Comparison of ENCODE assay signal across 8 cellular contexts in the genomic region with DNA sequence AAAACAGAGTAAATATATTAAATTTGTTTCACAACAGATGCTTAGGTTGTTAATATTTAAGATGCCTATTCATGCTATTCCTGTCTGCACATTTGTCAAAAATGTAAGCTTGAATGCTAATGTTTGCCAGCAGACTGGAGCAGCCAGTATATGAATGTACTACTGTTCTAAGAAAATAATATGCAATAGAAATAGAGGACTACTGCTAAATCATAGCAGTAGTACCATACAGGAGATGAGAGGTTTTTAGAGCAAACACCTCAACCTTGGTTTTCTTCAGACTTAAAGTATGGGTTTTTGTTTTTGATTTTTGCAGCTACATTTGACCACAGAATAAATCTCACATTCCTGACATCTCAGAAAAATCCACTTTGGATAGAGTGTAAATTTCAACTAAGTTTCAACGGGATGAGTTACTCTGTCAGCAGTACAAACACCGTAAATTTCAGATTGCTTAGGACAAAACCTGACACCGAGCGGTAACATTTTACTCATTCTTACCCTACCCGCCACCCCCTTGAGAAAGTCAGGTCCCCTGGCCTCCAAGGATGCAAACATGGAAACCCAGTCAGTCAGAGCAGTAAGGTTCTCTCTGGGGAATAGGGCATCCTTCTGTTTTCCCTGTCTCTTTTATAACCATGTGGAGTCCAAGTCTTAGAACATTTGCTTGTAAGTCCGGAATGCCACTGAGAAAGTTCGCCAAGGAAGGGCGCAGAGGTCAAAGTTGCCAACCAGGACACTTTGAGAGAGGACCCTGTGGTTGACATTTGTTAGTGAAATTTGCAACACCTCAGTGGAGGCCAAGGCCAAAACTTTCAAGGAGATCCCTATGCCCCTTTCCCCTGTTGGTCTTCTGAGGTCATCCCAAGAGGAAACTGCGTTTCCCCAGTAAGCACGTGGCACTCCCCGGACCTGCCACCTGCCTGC. TPM values are rescaled to one million over a fixed set of nuclear protein-coding genes. Genes with fewer than 3 reads are reported as not detected.
DNase-seq lines count a peak whose midpoint lies in the region; ATAC-seq, FAIRE-seq and TF ChIP-seq lines count a peak whose summit lies in the region.

No MANE protein-coding gene starts in this region.

- intact Hi-C loops in heart right ventricle (cut with DNase I) (no loop called here), Right ventricle myocardium superior (cut with DNase I) (no loop called here), vagina (cut with DNase I) (no loop called here), kidney (cut with DNase I) (no loop called here)

- no peak for DNase-seq in heart right ventricle
- DNase-seq in Right ventricle myocardium superior = no peak
- no peak for DNase-seq in astrocyte (ENCODE audit: low read depth)
- DNase-seq in naive thymus-derived CD8-positive, alpha-beta T cell = no peak
- no peak for DNase-seq in vagina (ENCODE audit: extremely low spot score in 2 of 2)
- no peak for DNase-seq in kidney
- DNase-seq in NK-92 treated with Interleukin-12 subunit alpha and Interleukin-12 subunit beta, amount 100 ng/mL, for 24 hours (lab: John Stamatoyannopoulos, UW) = no peak

- H3K9me3 Mint-ChIP-seq in astrocyte (ENCODE audit: unreplicated experiment) = no peaks in the 10 kb centered on the region
- H3K9me3 Mint-ChIP-seq in naive thymus-derived CD8-positive, alpha-beta T cell = peaks cover 0 to 2% (median 0%) of the 10 kb centered on the region in 9 donors

- H3K79me2 ChIP-seq in astrocyte (ENCODE audit: insufficient read depth, low read length) = no peaks in the 10 kb centered on the region

- H3K4me3 Mint-ChIP-seq in astrocyte (ENCODE audit: unreplicated experiment) = peak overlapping the region; percentile 51
- H3K4me3 Mint-ChIP-seq in naive thymus-derived CD8-positive, alpha-beta T cell = peak overlapping the region; percentile 87 to 99 (median 96)

- H4K20me1 ChIP-seq in astrocyte (ENCODE audit: insufficient read depth, low read length) = peaks cover 3% of the 10 kb centered on the region

- H2AFZ ChIP-seq in astrocyte (ENCODE audit: low read depth, low read length) = peak overlapping the region; percentile 93

- FAIRE-seq in astrocyte (lab: Jason Lieb, UNC) (no peak), kidney (lab: Jason Lieb, UNC) (no peak)

- peaks cover 20% of the 10 kb centered on the region for H3K27me3 Mint-ChIP-seq in astrocyte (ENCODE audit: low read depth, unreplicated experiment)
- H3K27me3 Mint-ChIP-seq in naive thymus-derived CD8-positive, alpha-beta T cell = no peaks in the 10 kb centered on the region

- H3K4me1 ChIP-seq in heart right ventricle (peaks cover 0 to 30% (median 18%) of the 10 kb centered on the region in 9 donors), astrocyte (ENCODE audit: insufficient read depth, low read length) (peaks cover 14% of the 10 kb centered on the region), vagina (peaks cover 26% of the 10 kb centered on the region), kidney (ENCODE audit: control insufficient read depth in 1 of 2, insufficient read depth in 1 of 2, low read depth in 1 of 2, low read length in 2 of 2) (peaks cover 13 to 16% of the 10 kb centered on the region in 2 donors)

- H3K27me3 ChIP-seq in heart right ventricle (peaks cover 0 to 66% (median 32%) of the 10 kb centered on the region in 7 donors), astrocyte (ENCODE audit: insufficient read depth, low read length) (peaks cover 29% of the 10 kb centered on the region), vagina (no peaks in the 10 kb centered on the region)

- peak overlapping the region; percentile 98 for H3K4me2 ChIP-seq in astrocyte (ENCODE audit: low read length)

- no peak for TF ChIP-seq POLR2A in vagina (IDR thresholded peaks at IDR 0.05)

- TF ChIP-seq CTCF in heart right ventricle (IDR thresholded peaks at IDR 0.05) (no peak), astrocyte (IDR thresholded peaks at IDR 0.05; ENCODE audit: insufficient read depth, low read depth, low read length) (no peak), vagina (IDR thresholded peaks at IDR 0.05) (no peak), kidney (IDR thresholded peaks at IDR 0.05; ENCODE audit: borderline replicate concordance, extremely low read depth, insufficient read depth) (no peak)

- POLR2A ChIA-PET in naive thymus-derived CD8-positive, alpha-beta T cell (lab: Charles Lee) = interaction anchor here (0.8 to 4.1 kb wide), 11 partner anchors 10 to 54 kb away, joined by 3 to 65 read pairs (median 10); a partner anchor contains a TSS

- H3K27ac ChIP-seq in heart right ventricle (peak overlapping the region in 1 of 10 donors; percentile 79), astrocyte (ENCODE audit: low read depth, low read length) (no peak overlapping the region), vagina (no peak overlapping the region), kidney (ENCODE audit: low read depth in 2 of 2, low read length in 2 of 2) (no peak overlapping the region)

- peak overlapping the region; percentile 65 for H3K9ac ChIP-seq in astrocyte (ENCODE audit: low read length)
- H3K9ac ChIP-seq in kidney (ENCODE audit: low read length in 2 of 2) = no peak overlapping the region

- 59 to 61% methylated on average over 11 of the region's 11 CpGs for WGBS in heart right ventricle, 2 donors

- no peak overlapping the region for H3K27ac Mint-ChIP-seq in astrocyte (ENCODE audit: unreplicated experiment)
- peak overlapping the region; percentile 91 to 99 (median 96) for H3K27ac Mint-ChIP-seq in naive thymus-derived CD8-positive, alpha-beta T cell

- H3K4me1 Mint-ChIP-seq in astrocyte (ENCODE audit: low read depth, unreplicated experiment) = peaks cover 16% of the 10 kb centered on the region
- H3K4me1 Mint-ChIP-seq in naive thymus-derived CD8-positive, alpha-beta T cell = peaks cover 19 to 73% (median 47%) of the 10 kb centered on the region in 4 donors

- H3K9me3 ChIP-seq in heart right ventricle (no peaks in the 10 kb centered on the region), astrocyte (ENCODE audit: insufficient read depth, low read depth, low read length) (no peaks in the 10 kb centered on the region), vagina (no peaks in the 10 kb centered on the region), kidney (ENCODE audit: control insufficient read depth in 1 of 2, low read length in 2 of 2) (no peaks in the 10 kb centered on the region)

- peak overlapping the region in 9 of 10 donors; percentile 46 to 66 (median 58) for H3K4me3 ChIP-seq in heart right ventricle
- peak overlapping the region; percentile 70 for H3K4me3 ChIP-seq in astrocyte (ENCODE audit: insufficient read depth, low read depth, low read length)
- H3K4me3 ChIP-seq in vagina = peak overlapping the region; percentile 58 to 71
- peak overlapping the region in 1 of 2 donors; percentile 70 for H3K4me3 ChIP-seq in kidney (ENCODE audit: low read length in 2 of 2)

- ATAC-seq in heart right ventricle (no peak), Right ventricle myocardium superior (ENCODE audit: poor library complexity) (no peak), GM21390 (IDR thresholded peaks at IDR 0.05; ENCODE audit: unreplicated experiment) (no peak)
- no peak for ATAC-seq in naive thymus-derived CD8-positive, alpha-beta T cell

- H3K36me3 Mint-ChIP-seq in astrocyte (ENCODE audit: low read depth, unreplicated experiment) = no peaks in the 10 kb centered on the region
- peaks cover 7 to 20% (median 11%) of the 10 kb centered on the region in 3 donors for H3K36me3 Mint-ChIP-seq in naive thymus-derived CD8-positive, alpha-beta T cell

- no peaks in the 10 kb centered on the region for H3K36me3 ChIP-seq in heart right ventricle
- no peaks in the 10 kb centered on the region for H3K36me3 ChIP-seq in astrocyte (ENCODE audit: insufficient read depth, low read length)
- H3K36me3 ChIP-seq in vagina = no peaks in the 10 kb centered on the region
- no peaks in the 10 kb centered on the region for H3K36me3 ChIP-seq in kidney (ENCODE audit: control insufficient read depth in 1 of 2, insufficient read depth in 2 of 2, low read length in 2 of 2)

RNA-seq across cellular contexts. Expression of a gene that starts 17.9 kb away (rescaled TPM):
- total RNA-seq in heart right ventricle (10 to 100 TPM; 34.2 to 73.7 (median 52.0) TPM), Right ventricle myocardium superior (41.7 TPM), astrocyte (17.7 and 18.0 TPM in 2 replicates), vagina (51.3 TPM), kidney (22.2 TPM)
- polyA plus RNA-seq in heart right ventricle (10 to 100 TPM in 1 of 2 donors, 1 to 10 TPM in 1; 8.8 to 18.9 TPM), kidney (ENCODE audit: insufficient read depth, low read depth, low replicate concordance) (6.2 TPM)
- 100 to 1,000 TPM; 429 to 436 TPM for total RNA-seq in naive thymus-derived CD8-positive, alpha-beta T cell
- 100 to 1,000 TPM; 196 to 265 (median 242) TPM for polyA plus RNA-seq in naive thymus-derived CD8-positive, alpha-beta T cell
